Comparison of ENCODE assay signal across 1 cellular context in the genomic region with DNA sequence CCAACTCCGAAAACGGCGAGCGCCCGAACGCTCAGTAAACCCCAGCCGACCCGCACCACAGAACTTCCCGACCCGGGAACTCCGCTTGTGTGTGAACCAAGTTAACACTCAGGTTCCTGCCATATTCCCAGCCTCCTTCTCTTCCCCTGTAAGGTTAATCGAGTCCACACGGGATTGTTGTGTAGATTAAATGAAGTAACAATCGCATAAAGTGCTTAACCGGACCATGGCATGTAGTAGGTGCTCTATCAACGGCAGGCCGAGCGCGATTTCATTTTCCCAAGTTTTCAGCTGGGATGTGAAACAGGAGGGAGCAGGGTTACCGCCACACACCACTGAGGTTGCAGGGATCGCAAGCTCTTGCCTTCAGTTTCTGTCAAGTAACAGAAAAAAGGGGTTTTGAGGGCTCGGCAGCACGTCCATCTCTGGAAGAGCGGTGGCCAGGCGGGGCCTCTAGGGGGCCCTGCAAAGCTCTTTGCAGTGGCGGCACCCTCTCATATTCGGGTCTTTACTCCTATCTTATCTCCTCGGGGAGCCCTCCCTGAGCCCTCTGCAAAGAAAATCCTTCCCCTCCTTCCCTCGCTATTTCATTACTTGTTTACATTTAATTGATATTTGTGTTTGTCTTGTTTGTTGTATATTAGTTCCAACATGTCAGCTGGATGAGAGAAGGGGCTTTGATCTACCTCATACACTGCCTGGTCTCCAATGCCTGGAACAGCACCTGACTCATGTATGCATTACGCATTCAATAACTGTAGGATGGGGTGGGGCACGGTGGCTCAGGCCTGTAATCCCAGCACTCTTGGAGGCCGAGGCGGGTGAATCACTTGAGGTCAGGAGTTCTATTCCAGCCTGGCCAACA.
TF ChIP-seq lines count a peak whose summit lies in the region.

No MANE protein-coding gene starts in this region.

TF ChIP-seq in HepG2, 621 proteins besides CTCF, POLR2A, EP300 and RAD21 (continued from another document):
- TF ChIP-seq, protein P1, sequence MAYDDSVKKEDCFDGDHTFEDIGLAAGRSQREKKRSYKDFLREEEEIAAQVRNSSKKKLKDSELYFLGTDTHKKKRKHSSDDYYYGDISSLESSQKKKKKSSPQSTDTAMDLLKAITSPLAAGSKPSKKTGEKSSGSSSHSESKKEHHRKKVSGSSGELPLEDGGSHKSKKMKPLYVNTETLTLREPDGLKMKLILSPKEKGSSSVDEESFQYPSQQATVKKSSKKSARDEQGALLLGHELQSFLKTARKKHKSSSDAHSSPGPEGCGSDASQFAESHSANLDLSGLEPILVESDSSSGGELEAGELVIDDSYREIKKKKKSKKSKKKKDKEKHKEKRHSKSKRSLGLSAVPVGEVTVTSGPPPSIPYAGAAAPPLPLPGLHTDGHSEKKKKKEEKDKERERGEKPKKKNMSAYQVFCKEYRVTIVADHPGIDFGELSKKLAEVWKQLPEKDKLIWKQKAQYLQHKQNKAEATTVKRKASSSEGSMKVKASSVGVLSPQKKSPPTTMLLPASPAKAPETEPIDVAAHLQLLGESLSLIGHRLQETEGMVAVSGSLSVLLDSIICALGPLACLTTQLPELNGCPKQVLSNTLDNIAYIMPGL (CRISPR knock-in tag; IDR thresholded peaks at IDR 0.05; ENCODE audit: borderline replicate concordance in 1 of 2, low read depth in 1 of 2) = peak; percentile 74 to 78
- 0 out of 2 replicates have a peak, but pooled peaks have one; percentile 2 for TF ChIP-seq SOX5 (CRISPR knock-in tag; IDR thresholded peaks at IDR 0.05; ENCODE audit: borderline replicate concordance)
- TF ChIP-seq KAT8 (CRISPR knock-in tag; IDR thresholded peaks at IDR 0.05) = peak; percentile 48; the same call in 1 of the 2 replicates
- TF ChIP-seq ZNF501 (CRISPR knock-in tag; IDR thresholded peaks at IDR 0.05) = peak; percentile 39; the same call in 1 of the 2 replicates
- peak; percentile 23 for TF ChIP-seq ZNF781 (CRISPR knock-in tag; IDR thresholded peaks at IDR 0.05; ENCODE audit: borderline replicate concordance, not compliant biosample characterization)
- peak; percentile 61; the same call in 1 of the 2 replicates for TF ChIP-seq ZBTB7B (CRISPR knock-in tag; IDR thresholded peaks at IDR 0.05)
- TF ChIP-seq, protein P2, sequence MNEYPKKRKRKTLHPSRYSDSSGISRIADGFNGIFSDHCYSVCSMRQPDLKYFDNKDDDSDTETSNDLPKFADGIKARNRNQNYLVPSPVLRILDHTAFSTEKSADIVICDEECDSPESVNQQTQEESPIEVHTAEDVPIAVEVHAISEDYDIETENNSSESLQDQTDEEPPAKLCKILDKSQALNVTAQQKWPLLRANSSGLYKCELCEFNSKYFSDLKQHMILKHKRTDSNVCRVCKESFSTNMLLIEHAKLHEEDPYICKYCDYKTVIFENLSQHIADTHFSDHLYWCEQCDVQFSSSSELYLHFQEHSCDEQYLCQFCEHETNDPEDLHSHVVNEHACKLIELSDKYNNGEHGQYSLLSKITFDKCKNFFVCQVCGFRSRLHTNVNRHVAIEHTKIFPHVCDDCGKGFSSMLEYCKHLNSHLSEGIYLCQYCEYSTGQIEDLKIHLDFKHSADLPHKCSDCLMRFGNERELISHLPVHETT (CRISPR knock-in tag; conservative IDR thresholded peaks at IDR 0.05) = 0 out of 2 replicates have a peak, but pooled peaks have one; percentile 20
- peak; percentile 37; the same call in 1 of the 2 replicates for TF ChIP-seq ZNF3 (CRISPR knock-in tag; IDR thresholded peaks at IDR 0.05)
- no peak for TF ChIP-seq ZNF33B (CRISPR knock-in tag; IDR thresholded peaks at IDR 0.05)
- TF ChIP-seq, protein P3, sequence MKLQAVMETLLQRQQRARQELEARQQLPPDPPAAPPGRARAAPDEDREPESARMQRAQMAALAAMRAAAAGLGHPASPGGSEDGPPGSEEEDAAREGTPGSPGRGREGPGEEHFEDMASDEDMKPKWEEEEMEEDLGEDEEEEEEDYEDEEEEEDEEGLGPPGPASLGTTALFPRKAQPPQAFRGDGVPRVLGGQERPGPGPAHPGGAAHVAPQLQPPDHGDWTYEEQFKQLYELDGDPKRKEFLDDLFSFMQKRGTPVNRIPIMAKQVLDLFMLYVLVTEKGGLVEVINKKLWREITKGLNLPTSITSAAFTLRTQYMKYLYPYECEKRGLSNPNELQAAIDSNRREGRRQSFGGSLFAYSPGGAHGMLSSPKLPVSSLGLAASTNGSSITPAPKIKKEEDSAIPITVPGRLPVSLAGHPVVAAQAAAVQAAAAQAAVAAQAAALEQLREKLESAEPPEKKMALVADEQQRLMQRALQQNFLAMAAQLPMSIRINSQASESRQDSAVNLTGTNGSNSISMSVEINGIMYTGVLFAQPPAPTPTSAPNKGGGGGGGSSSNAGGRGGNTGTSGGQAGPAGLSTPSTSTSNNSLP (IDR thresholded peaks at IDR 0.05; ENCODE audit: low read depth, low read length) = 0 out of 2 replicates have a peak, but pooled peaks have one; percentile 54
